In genomic region chr5:133924221-133924920, GRCh38 we compare ENCODE assay signal across 1 cellular context.
TF ChIP-seq lines count a peak whose summit lies in the region.

No MANE protein-coding gene starts in this region.

TF ChIP-seq in SK-N-SH treated with all-trans-retinoic acid at 6 μM for 48 hours, 23 proteins besides CTCF, POLR2A, EP300 and RAD21 (continued from another document):
- no peak for TF ChIP-seq PATZ1 (CRISPR knock-in tag; IDR thresholded peaks at IDR 0.05; ENCODE audit: borderline replicate concordance)
- TF ChIP-seq PPARA (CRISPR knock-in tag; IDR thresholded peaks at IDR 0.05; ENCODE audit: borderline replicate concordance): no peak
- no peak for TF ChIP-seq GLIS3 (CRISPR knock-in tag; IDR thresholded peaks at IDR 0.05)
- TF ChIP-seq ESRRG (CRISPR knock-in tag; IDR thresholded peaks at IDR 0.05): no peak
- TF ChIP-seq ZNF565 (CRISPR knock-in tag; conservative IDR thresholded peaks at IDR 0.05; ENCODE audit: low read depth): no peak
- no peak for TF ChIP-seq ZFP3 (CRISPR knock-in tag; IDR thresholded peaks at IDR 0.05)
